ENCODE assay signal across 1 cellular context in genomic region chr17:40551874-40552768, GRCh38.
TF ChIP-seq lines count a peak whose summit lies in the region.

No MANE protein-coding gene starts in this region.

TF ChIP-seq in HepG2, 621 proteins besides CTCF, POLR2A, EP300 and RAD21 (continued from another document and continues in another):
- TF ChIP-seq ZHX2 (IDR thresholded peaks at IDR 0.05; ENCODE audit: low read depth) (no peak; the same call in 1 of the 2 replicates), ZHX2 (CRISPR knock-in tag; IDR thresholded peaks at IDR 0.05; ENCODE audit: borderline replicate concordance) (no peak), DZIP1 (CRISPR knock-in tag; IDR thresholded peaks at IDR 0.05) (0 out of 2 replicates have a peak, but pooled peaks have one; percentile 76), ZNF350 (CRISPR knock-in tag; IDR thresholded peaks at IDR 0.05; ENCODE audit: borderline replicate concordance, low read depth) (no peak; the same call in 1 of the 2 replicates), MEF2D (CRISPR knock-in tag; IDR thresholded peaks at IDR 0.05) (peak; percentile 50), ZNF383 (CRISPR knock-in tag; IDR thresholded peaks at IDR 0.05; ENCODE audit: borderline replicate concordance) (no peak), ARNT (IDR thresholded peaks at IDR 0.05) (no peak), CENPBD1 (CRISPR knock-in tag; IDR thresholded peaks at IDR 0.05; ENCODE audit: borderline replicate concordance, low read depth) (no peak), NR0B2 (CRISPR knock-in tag; IDR thresholded peaks at IDR 0.05) (0 out of 2 replicates have a peak, but pooled peaks have one; percentile 68), USF2 (IDR thresholded peaks at IDR 0.05; ENCODE audit: low read depth, low read length) (no peak), USF2 (CRISPR knock-in tag; IDR thresholded peaks at IDR 0.05; ENCODE audit: borderline replicate concordance) (no peak), SMAD1 (CRISPR knock-in tag; IDR thresholded peaks at IDR 0.05; ENCODE audit: borderline replicate concordance, low read depth) (no peak), THAP9 (CRISPR knock-in tag; IDR thresholded peaks at IDR 0.05; ENCODE audit: borderline replicate concordance) (no peak), SOX13 (IDR thresholded peaks at IDR 0.05) (no peak), SOX13 (CRISPR knock-in tag; conservative IDR thresholded peaks at IDR 0.05 in 1 of 2, IDR thresholded peaks at IDR 0.05 in 1 of 2) (peak in 1 of 2 experiments; percentile 86; a peak in 2 of 4 replicates), PCBP2 (optimal IDR thresholded peaks at IDR 0.05; ENCODE audit: low read depth, low read length, poor library complexity, severe bottlenecking) (no peak), STAT5B (CRISPR knock-in tag; IDR thresholded peaks at IDR 0.05) (no peak), TFAP4 (IDR thresholded peaks at IDR 0.05; ENCODE audit: borderline replicate concordance, low read depth) (peak; percentile 91), POGZ (CRISPR knock-in tag; IDR thresholded peaks at IDR 0.05) (peak; percentile 68), ZMYM3 (CRISPR knock-in tag; IDR thresholded peaks at IDR 0.05) (no peak; the same call in 1 of the 2 replicates), TMF1 (CRISPR knock-in tag; IDR thresholded peaks at IDR 0.05; ENCODE audit: low read depth) (peak; percentile 55; the same call in 1 of the 2 replicates), ZNF160 (CRISPR knock-in tag; IDR thresholded peaks at IDR 0.05) (no peak), ZSCAN22 (CRISPR knock-in tag; IDR thresholded peaks at IDR 0.05) (no peak), POLR2AphosphoS5 (IDR thresholded peaks at IDR 0.05; ENCODE audit: low read depth, low read length) (no peak), SNAPC4 (CRISPR knock-in tag; IDR thresholded peaks at IDR 0.05) (peak; percentile 69; the same call in 1 of the 2 replicates), ZFP91 (CRISPR knock-in tag; IDR thresholded peaks at IDR 0.05; ENCODE audit: borderline replicate concordance) (peak; percentile 66; the same call in 1 of the 2 replicates), MTF1 (CRISPR knock-in tag; IDR thresholded peaks at IDR 0.05) (no peak), SALL2 (CRISPR knock-in tag; IDR thresholded peaks at IDR 0.05) (peak; percentile 80; the same call in 1 of the 2 replicates), NFKB2 (CRISPR knock-in tag; IDR thresholded peaks at IDR 0.05; ENCODE audit: borderline replicate concordance) (no peak; the same call in 1 of the 2 replicates)
